6 cellular contexts compared by ENCODE assay signal in the genomic region with DNA sequence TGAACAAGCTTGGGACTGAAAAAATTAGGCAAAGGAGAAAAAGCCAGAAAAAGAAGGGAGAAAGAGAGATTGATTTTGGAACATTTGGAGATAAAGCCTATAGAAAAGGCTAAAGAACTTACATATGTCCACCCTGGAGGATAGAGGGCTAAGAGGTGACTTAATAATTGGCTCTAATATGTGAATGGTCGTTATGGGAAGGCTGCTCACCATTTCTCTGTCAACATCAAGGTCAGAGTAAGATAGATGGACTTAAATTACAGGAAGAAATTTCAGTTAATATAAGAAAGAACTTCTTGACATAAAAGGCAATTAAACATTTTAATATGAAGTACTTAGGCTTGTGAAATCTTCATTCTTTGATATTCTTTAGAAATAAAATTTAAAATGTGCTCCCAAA.
"Had no signal": no experiment of that assay in that cellular context is flagged by ENCODE, and none has a peak within 500 bp of the region (broad histone marks: within the 10 kb centered on the region; RNA-seq: fewer than 3 reads in every experiment).

No MANE protein-coding gene starts in this region.

- H3K27me3 Mint-ChIP-seq: IgD-negative memory B cell had no signal

- H3K27ac ChIP-seq: HL-60 had no signal

- H3K36me3 Mint-ChIP-seq: IgD-negative memory B cell had no signal

- H2AFZ ChIP-seq: GM23338 had no signal

- H3K4me3 ChIP-seq: GM23338 had no signal

- H3K4me2 ChIP-seq: GM23338 had no signal

- H3K27ac Mint-ChIP-seq: GM23338, H9, IgD-negative memory B cell had no signal

- H3K4me3 Mint-ChIP-seq: GM23338, H9, IgD-negative memory B cell had no signal

- H3K9me3 Mint-ChIP-seq: GM23338, H9 had no signal

- DNase-seq: H9, HCEC 1CT, KBM-7 had no signal
